26 cellular contexts compared by ENCODE assay signal in genomic region chr12:116288735-116289134, GRCh38.
"Had no signal": no experiment of that assay in that cellular context is flagged by ENCODE, and none has a peak within 500 bp of the region (broad histone marks: within the 10 kb centered on the region; RNA-seq: fewer than 3 reads in every experiment).

No MANE protein-coding gene starts in this region.

- H3K79me2 ChIP-seq: parathyroid adenoma had no signal

- H2AFZ ChIP-seq: parathyroid adenoma had no signal

- H3K4me1 ChIP-seq: gastrocnemius medialis, parathyroid adenoma, right lobe of liver had no signal

- H3K36me3 Mint-ChIP-seq: mesothelial cell of epicardium; naive B cell; natural killer cell treated with Interleukin-12 subunit alpha and Interleukin-12 subunit beta and Interleukin-15 and Interleukin-18, amount 100 ng/mL, for 72 hours had no signal

- H3K4me3 ChIP-seq: coronary artery, gastrocnemius medialis, left lung, mucosa of descending colon, right lobe of liver, smooth muscle cell, suprapubic skin, transverse colon had no signal

- H3K9me3 Mint-ChIP-seq: effector memory CD8-positive, alpha-beta T cell; mesothelial cell of epicardium; naive B cell; natural killer cell treated with Interleukin-12 subunit alpha and Interleukin-12 subunit beta and Interleukin-15 and Interleukin-18, amount 100 ng/mL, for 72 hours; stimulated activated naive CD8-positive, alpha-beta T cell treated with anti-CD3 and anti-CD28 coated beads, Interleukin-15, amount 100 ng/mL, for 72 hours had no signal

- H3K9me3 ChIP-seq: gastrocnemius medialis, left lung, mucosa of descending colon, neutrophil, right lobe of liver, suprapubic skin, transverse colon had no signal

- H3K4me1 Mint-ChIP-seq: naive B cell; stimulated activated naive CD8-positive, alpha-beta T cell treated with anti-CD3 and anti-CD28 coated beads, Interleukin-15, amount 100 ng/mL, for 72 hours had no signal

- H3K27ac Mint-ChIP-seq: effector memory CD8-positive, alpha-beta T cell; mesothelial cell of epicardium; natural killer cell treated with Interleukin-12 subunit alpha and Interleukin-12 subunit beta and Interleukin-15 and Interleukin-18, amount 100 ng/mL, for 72 hours; progenitor cell of endocrine pancreas; stimulated activated naive CD8-positive, alpha-beta T cell treated with anti-CD3 and anti-CD28 coated beads, Interleukin-15, amount 100 ng/mL, for 72 hours had no signal

- ATAC-seq: effector memory CD8-positive, alpha-beta T cell; gastrocnemius medialis; left cardiac atrium; left lung; mucosa of descending colon; right lobe of liver; stimulated activated naive CD8-positive, alpha-beta T cell treated with anti-CD3 and anti-CD28 coated beads, Interleukin-15, amount 100 ng/mL, for 72 hours had no signal

- H3K4me2 ChIP-seq: smooth muscle cell had no signal

- H3K27me3 Mint-ChIP-seq: progenitor cell of endocrine pancreas; stimulated activated naive CD8-positive, alpha-beta T cell treated with anti-CD3 and anti-CD28 coated beads, Interleukin-15, amount 100 ng/mL, for 72 hours had no signal

- DNase-seq: dermis blood vessel endothelial cell; effector memory CD8-positive, alpha-beta T cell; erythroblast; gastrocnemius medialis; head of caudate nucleus; left cardiac atrium; left lung; mesenchymal stem cell; mucosa of descending colon; naive B cell; right lobe of liver; stimulated activated CD4-positive, alpha-beta T cell treated with anti-CD3 and anti-CD28 coated beads, Interleukin-12 subunit alpha, Interleukin-12 subunit beta, amount 100 ng/mL, for 4 hours; stimulated activated CD4-positive, alpha-beta T cell treated with anti-CD3 and anti-CD28 coated beads, Interleukin-1b, Interleukin-23, amount 100 ng/mL, for 48 hours; stimulated activated CD4-positive, alpha-beta T cell treated with anti-CD3 and anti-CD28 coated beads, Interleukin-4, amount 100 ng/mL, for 1 hour; stimulated activated CD8-positive, alpha-beta memory T cell treated with anti-CD3 and anti-CD28 coated beads, Interleukin-4, amount 100 ng/mL, for 48 hours; stimulated activated naive CD4-positive, alpha-beta T cell; stimulated activated naive CD8-positive, alpha-beta T cell treated with anti-CD3 and anti-CD28 coated beads, Interleukin-15, amount 100 ng/mL, for 72 hours; transverse colon had no signal

- H3K36me3 ChIP-seq: gastrocnemius medialis, left lung, neutrophil, right lobe of liver, suprapubic skin, transverse colon had no signal

- H3K27me3 ChIP-seq: gastrocnemius medialis, left lung, neutrophil, right lobe of liver, suprapubic skin, transverse colon had no signal

- H3K9ac ChIP-seq: parathyroid adenoma had no signal

- H3K27ac ChIP-seq: coronary artery, gastrocnemius medialis, left lung, neutrophil, parathyroid adenoma, right lobe of liver, suprapubic skin, transverse colon had no signal

- H3K4me3 Mint-ChIP-seq: effector memory CD8-positive, alpha-beta T cell; mesothelial cell of epicardium; naive B cell; natural killer cell treated with Interleukin-12 subunit alpha and Interleukin-12 subunit beta and Interleukin-15 and Interleukin-18, amount 100 ng/mL, for 72 hours; stimulated activated naive CD8-positive, alpha-beta T cell treated with anti-CD3 and anti-CD28 coated beads, Interleukin-15, amount 100 ng/mL, for 72 hours had no signal
